In the genomic region with DNA sequence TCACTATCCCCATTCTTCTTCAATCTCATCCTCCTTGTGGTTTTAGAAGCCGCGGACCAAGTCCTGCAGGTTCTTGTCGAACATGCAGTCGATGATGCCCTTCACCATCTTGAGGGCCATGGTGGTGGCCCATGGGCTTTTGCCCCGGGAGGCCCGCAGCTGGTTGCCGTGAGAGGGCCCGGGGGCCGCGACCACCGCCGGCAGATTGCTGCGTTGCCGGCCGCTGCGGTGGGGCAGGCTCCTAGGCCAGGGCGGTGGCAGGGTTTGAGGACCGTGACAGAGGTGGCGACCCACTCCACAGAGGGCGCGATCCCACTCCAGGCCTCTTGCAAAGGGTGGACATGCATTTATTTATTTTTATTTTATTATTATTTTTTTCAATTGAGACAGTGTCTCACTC, we compare ENCODE assay signal across 13 cellular contexts.
"Had no signal": no experiment of that assay in that cellular context is flagged by ENCODE, and none has a peak within 500 bp of the region (broad histone marks: within the 10 kb centered on the region; RNA-seq: fewer than 3 reads in every experiment).

No MANE protein-coding gene starts in this region.

- H3K4me3 Mint-ChIP-seq: activated naive CD4-positive, alpha-beta T cell treated with anti-CD3 and anti-CD28 coated beads, Interleukin-2, amount 10 ng/mL, durations not matched to agents 7 days and 5 days; activated naive CD8-positive, alpha-beta T cell treated with anti-CD3 and anti-CD28 coated beads, Interleukin-2, amount 50 U/mL, for 24 hours had no signal

- DNase-seq: activated CD4-positive, alpha-beta T cell treated with anti-CD3 and anti-CD28 coated beads, Interleukin-2, amount 50 U/mL, for 1 hour; activated CD8-positive, alpha-beta memory T cell treated with anti-CD3 and anti-CD28 coated beads, Interleukin-2, amount 50 U/mL, for 4 hours; activated effector memory CD4-positive, alpha-beta T cell treated with Interleukin-2 at 50 U/mL for 16 hours; activated naive CD4-positive, alpha-beta T cell treated with anti-CD3 and anti-CD28 coated beads, Interleukin-2, amount 10 ng/mL, durations not matched to agents 7 days and 5 days; activated naive CD8-positive, alpha-beta T cell treated with anti-CD3 and anti-CD28 coated beads, Interleukin-2, amount 50 U/mL, for 24 hours; activated T-cell treated with anti-CD3 and anti-CD28 coated beads, Interleukin-2, amount 50 U/mL, for 48 hours; cortex of kidney; occipital lobe; retina; stimulated activated CD4-positive, alpha-beta T cell treated with anti-CD3 and anti-CD28 coated beads, Interleukin-2, amount 100 ng/mL, for 24 hours; stimulated activated naive CD4-positive, alpha-beta T cell treated with Interleukin-2 at 50 U/mL for 16 hours; tibial artery had no signal

- H3K4me1 Mint-ChIP-seq: activated naive CD4-positive, alpha-beta T cell treated with anti-CD3 and anti-CD28 coated beads, Interleukin-2, amount 10 ng/mL, durations not matched to agents 7 days and 5 days; activated naive CD8-positive, alpha-beta T cell treated with anti-CD3 and anti-CD28 coated beads, Interleukin-2, amount 50 U/mL, for 24 hours had no signal

- H3K27ac Mint-ChIP-seq: activated naive CD4-positive, alpha-beta T cell treated with anti-CD3 and anti-CD28 coated beads, Interleukin-2, amount 10 ng/mL, durations not matched to agents 7 days and 5 days; activated naive CD8-positive, alpha-beta T cell treated with anti-CD3 and anti-CD28 coated beads, Interleukin-2, amount 50 U/mL, for 24 hours had no signal

- H3K9me3 ChIP-seq: tibial artery had no signal

- H3K4me3 ChIP-seq: tibial artery had no signal

- H3K9me3 Mint-ChIP-seq: activated naive CD4-positive, alpha-beta T cell treated with anti-CD3 and anti-CD28 coated beads, Interleukin-2, amount 10 ng/mL, durations not matched to agents 7 days and 5 days; activated naive CD8-positive, alpha-beta T cell treated with anti-CD3 and anti-CD28 coated beads, Interleukin-2, amount 50 U/mL, for 24 hours had no signal

- H3K27me3 ChIP-seq: tibial artery had no signal

- H3K36me3 Mint-ChIP-seq: activated naive CD4-positive, alpha-beta T cell treated with anti-CD3 and anti-CD28 coated beads, Interleukin-2, amount 10 ng/mL, durations not matched to agents 7 days and 5 days had no signal

- ATAC-seq: activated CD4-positive, CD25-positive, alpha-beta regulatory T cell treated with anti-CD3 and anti-CD28 coated beads, Interleukin-2, amount 50 U/mL, for 24 hours; activated naive CD8-positive, alpha-beta T cell treated with anti-CD3 and anti-CD28 coated beads, Interleukin-2, amount 50 U/mL, for 24 hours had no signal

- H3K27me3 Mint-ChIP-seq: activated naive CD4-positive, alpha-beta T cell treated with anti-CD3 and anti-CD28 coated beads, Interleukin-2, amount 10 ng/mL, durations not matched to agents 7 days and 5 days; activated naive CD8-positive, alpha-beta T cell treated with anti-CD3 and anti-CD28 coated beads, Interleukin-2, amount 50 U/mL, for 24 hours had no signal

- H3K27ac ChIP-seq: tibial artery had no signal
